ENCODE assay signal across 8 cellular contexts in genomic region chr11:134411887-134412507, GRCh38. TPM values are rescaled to one million over a fixed set of nuclear protein-coding genes. Genes with fewer than 3 reads are reported as not detected.
DNase-seq lines count a peak whose midpoint lies in the region; ATAC-seq and TF ChIP-seq lines count a peak whose summit lies in the region.

TSS of gene B3GAT1 (minus strand) at chr11:134412242. CDS start at chr11:134387659, 24,583 bp downstream.

- H3K4me3 ChIP-seq in hepatocyte (peak within 1 kb of the TSS; percentile 36), smooth muscle cell (peak within 1 kb of the TSS; percentile 42)

- H3K36me3 ChIP-seq in hepatocyte (replicated peaks; ENCODE audit: insufficient read depth, low read depth) (no peaks in the 10 kb centered on the region), smooth muscle cell (ENCODE audit: low read depth) (no peaks in the 10 kb centered on the region)

- no CpG with 5 or more reads among the region's 92 CpGs for WGBS in hepatocyte (ENCODE audit: low lambda C conversion rate, missing lambda C conversion rate)
- WGBS in smooth muscle cell (ENCODE audit: low lambda C conversion rate) = no CpG with 5 or more reads among the region's 92 CpGs

- TF ChIP-seq CTCF in VCaP (conservative IDR thresholded peaks at IDR 0.05) (no peak), hepatocyte (IDR thresholded peaks at IDR 0.05; ENCODE audit: poor library complexity) (no peak), smooth muscle cell (IDR thresholded peaks at IDR 0.05; ENCODE audit: borderline replicate concordance, insufficient read depth, poor library complexity, severe bottlenecking) (no peak)

- no peaks in the 10 kb centered on the region for H4K20me1 ChIP-seq in hepatocyte (ENCODE audit: insufficient read depth, poor library complexity, severe bottlenecking)
- H4K20me1 ChIP-seq in smooth muscle cell (ENCODE audit: low read depth) = no peaks in the 10 kb centered on the region

- peak; percentile 44 for DNase-seq in NCI-H2196 (lab: John Stamatoyannopoulos, UW; ENCODE audit: unreplicated experiment)
- no peak for DNase-seq in NCI-H2196 treated with DMSO at 0.1 percent for 48 hours (lab: John Stamatoyannopoulos, UW; ENCODE audit: unreplicated experiment)
- DNase-seq in hepatocyte (ENCODE audit: low spot score) = peak; percentile 16
- DNase-seq in smooth muscle cell (lab: John Stamatoyannopoulos, UW; ENCODE audit: unreplicated experiment) = no peak
- DNase-seq in left colon = no peak
- DNase-seq in SIG-M5 (lab: John Stamatoyannopoulos, UW) = no peak

- intact Hi-C loops in left colon (cut with DNase I, micrococcal nuclease) = no loop called here

- H3K9ac ChIP-seq in smooth muscle cell (ENCODE audit: low read depth) = no peak within 1 kb of the TSS

- H2AFZ ChIP-seq in hepatocyte (no peak within 1 kb of the TSS), smooth muscle cell (ENCODE audit: low read depth) (no peak within 1 kb of the TSS)

- no peaks in the 10 kb centered on the region for H3K4me1 ChIP-seq in hepatocyte (ENCODE audit: insufficient read depth)
- peaks cover 14% of the 10 kb centered on the region for H3K4me1 ChIP-seq in smooth muscle cell (ENCODE audit: low read depth)

- no peaks in the 10 kb centered on the region for H3F3A ChIP-seq in smooth muscle cell (ENCODE audit: low read depth)

- no peaks in the 10 kb centered on the region for H3K9me2 ChIP-seq in hepatocyte (replicated peaks; ENCODE audit: insufficient read depth)

- no peak for ATAC-seq in left colon
- no peak for ATAC-seq in HG03108 (IDR thresholded peaks at IDR 0.05; ENCODE audit: unreplicated experiment)

- no peaks in the 10 kb centered on the region for H3K79me2 ChIP-seq in hepatocyte
- H3K79me2 ChIP-seq in smooth muscle cell (ENCODE audit: low read depth) = no peaks in the 10 kb centered on the region

- H3K27ac ChIP-seq in VCaP (peak within 1 kb of the TSS; percentile 91), hepatocyte (no peak within 1 kb of the TSS), smooth muscle cell (ENCODE audit: low read depth) (no peak within 1 kb of the TSS)

- H3K4me2 ChIP-seq in hepatocyte = peak within 1 kb of the TSS; percentile 92
- peak within 1 kb of the TSS; percentile 82 for H3K4me2 ChIP-seq in smooth muscle cell

- H3K9me3 ChIP-seq in hepatocyte (ENCODE audit: low read depth) (no peaks in the 10 kb centered on the region), smooth muscle cell (replicated peaks; ENCODE audit: low read depth) (no peaks in the 10 kb centered on the region)

- peaks cover 83% of the 10 kb centered on the region for H3K27me3 ChIP-seq in hepatocyte
- H3K27me3 ChIP-seq in smooth muscle cell (ENCODE audit: low read depth) = peaks cover 87% of the 10 kb centered on the region

RNA-seq across cellular contexts. Expression of gene B3GAT1, which starts in this region (rescaled TPM):
- total RNA-seq in hepatocyte (0.17 and 0.20 TPM in 2 replicates), smooth muscle cell (not detected in 2 replicates), left colon (under 1 TPM; 0.12 to 0.22 TPM)
- polyA plus RNA-seq in hepatocyte (0.40 TPM in 1 of 2 replicates, not detected in the other), smooth muscle cell (not detected in 2 replicates)

Comparison
In these comparisons a context has a peak if more than half of its experiments do, and no peak if none do; other contexts are left out.
1. Peak in DNase-seq, H3K4me3 ChIP-seq and H3K4me2 ChIP-seq in hepatocyte; RNA of the gene not detected or under 1 TPM.